1 cellular context compared by ENCODE assay signal in genomic region chr11:111305403-111305802, GRCh38.
TF ChIP-seq lines count a peak whose summit lies in the region.

No MANE protein-coding gene starts in this region.

TF ChIP-seq in GM12878, 131 proteins besides CTCF, POLR2A, EP300 and RAD21 (continued from another document):
- TF ChIP-seq MLLT1 (IDR thresholded peaks at IDR 0.05) (no peak), SREBF2 (IDR thresholded peaks at IDR 0.05; ENCODE audit: low read length) (no peak), SKIL (IDR thresholded peaks at IDR 0.05; ENCODE audit: low read depth, poor library complexity, severe bottlenecking) (no peak), SREBF1 (IDR thresholded peaks at IDR 0.05; ENCODE audit: low read length) (no peak), HSF1 (IDR thresholded peaks at IDR 0.05; ENCODE audit: low read depth, low read length) (no peak), BCL3 (IDR thresholded peaks at IDR 0.05; ENCODE audit: borderline replicate concordance, insufficient read depth, low read depth, low read length, poor library complexity, severe bottlenecking) (no peak), CEBPB (IDR thresholded peaks at IDR 0.05; ENCODE audit: borderline replicate concordance in 1 of 2, low read depth in 2 of 2, low read length in 2 of 2) (no peak), NFXL1 (IDR thresholded peaks at IDR 0.05; ENCODE audit: borderline replicate concordance) (no peak), NR2C2 (IDR thresholded peaks at IDR 0.05; ENCODE audit: borderline replicate concordance, control insufficient read depth, insufficient read length, low read depth) (no peak)
